Comparison of ENCODE assay signal across 1 cellular context in the genomic region with DNA sequence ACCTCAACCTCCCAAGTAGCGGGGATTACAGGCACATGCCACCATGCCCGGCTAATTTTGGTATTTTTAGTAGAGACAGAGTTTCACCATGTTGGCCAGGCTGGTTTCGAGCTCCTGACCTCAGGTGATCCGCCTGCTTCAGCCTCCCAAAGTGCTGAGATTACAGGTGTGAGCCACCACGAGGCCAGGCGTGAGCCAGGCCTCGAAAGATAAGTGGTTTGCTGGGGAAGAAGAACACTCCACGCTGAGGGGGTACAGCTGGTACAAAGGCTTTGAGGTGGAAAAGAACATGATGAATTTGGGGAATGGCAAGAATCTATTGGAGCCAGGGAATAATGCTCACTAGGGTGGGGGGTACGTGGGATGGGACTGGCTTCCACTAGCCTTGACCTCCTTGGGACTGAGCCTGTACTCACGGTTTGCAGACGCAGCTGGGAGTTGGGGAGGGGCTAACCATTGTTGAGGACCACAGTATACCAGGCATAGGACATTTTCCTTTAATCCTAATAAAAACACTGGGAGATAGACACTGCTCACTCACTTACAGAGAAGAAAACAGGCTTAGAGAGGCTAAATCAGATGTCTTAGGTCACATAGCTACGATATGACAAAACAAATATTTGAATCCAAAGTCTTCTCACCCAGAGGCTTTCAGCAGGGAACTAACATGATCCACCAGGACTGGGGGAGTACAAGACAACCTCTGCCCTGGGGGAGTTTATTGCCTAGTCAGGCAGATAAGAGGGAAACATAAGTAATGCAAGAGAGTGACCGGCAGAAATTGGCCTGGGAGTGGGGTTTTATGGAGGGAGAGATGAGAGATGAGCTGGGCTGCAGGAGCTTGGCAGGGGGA.
A peak's percentile ranks its signal among the peaks of the same experiment; 100 is the strongest.
TF ChIP-seq lines count a peak whose summit lies in the region.

No MANE protein-coding gene starts in this region.

TF ChIP-seq in HepG2, 621 proteins besides CTCF, POLR2A, EP300 and RAD21 (continued from another document and continues in another):
- TF ChIP-seq, protein P1, sequence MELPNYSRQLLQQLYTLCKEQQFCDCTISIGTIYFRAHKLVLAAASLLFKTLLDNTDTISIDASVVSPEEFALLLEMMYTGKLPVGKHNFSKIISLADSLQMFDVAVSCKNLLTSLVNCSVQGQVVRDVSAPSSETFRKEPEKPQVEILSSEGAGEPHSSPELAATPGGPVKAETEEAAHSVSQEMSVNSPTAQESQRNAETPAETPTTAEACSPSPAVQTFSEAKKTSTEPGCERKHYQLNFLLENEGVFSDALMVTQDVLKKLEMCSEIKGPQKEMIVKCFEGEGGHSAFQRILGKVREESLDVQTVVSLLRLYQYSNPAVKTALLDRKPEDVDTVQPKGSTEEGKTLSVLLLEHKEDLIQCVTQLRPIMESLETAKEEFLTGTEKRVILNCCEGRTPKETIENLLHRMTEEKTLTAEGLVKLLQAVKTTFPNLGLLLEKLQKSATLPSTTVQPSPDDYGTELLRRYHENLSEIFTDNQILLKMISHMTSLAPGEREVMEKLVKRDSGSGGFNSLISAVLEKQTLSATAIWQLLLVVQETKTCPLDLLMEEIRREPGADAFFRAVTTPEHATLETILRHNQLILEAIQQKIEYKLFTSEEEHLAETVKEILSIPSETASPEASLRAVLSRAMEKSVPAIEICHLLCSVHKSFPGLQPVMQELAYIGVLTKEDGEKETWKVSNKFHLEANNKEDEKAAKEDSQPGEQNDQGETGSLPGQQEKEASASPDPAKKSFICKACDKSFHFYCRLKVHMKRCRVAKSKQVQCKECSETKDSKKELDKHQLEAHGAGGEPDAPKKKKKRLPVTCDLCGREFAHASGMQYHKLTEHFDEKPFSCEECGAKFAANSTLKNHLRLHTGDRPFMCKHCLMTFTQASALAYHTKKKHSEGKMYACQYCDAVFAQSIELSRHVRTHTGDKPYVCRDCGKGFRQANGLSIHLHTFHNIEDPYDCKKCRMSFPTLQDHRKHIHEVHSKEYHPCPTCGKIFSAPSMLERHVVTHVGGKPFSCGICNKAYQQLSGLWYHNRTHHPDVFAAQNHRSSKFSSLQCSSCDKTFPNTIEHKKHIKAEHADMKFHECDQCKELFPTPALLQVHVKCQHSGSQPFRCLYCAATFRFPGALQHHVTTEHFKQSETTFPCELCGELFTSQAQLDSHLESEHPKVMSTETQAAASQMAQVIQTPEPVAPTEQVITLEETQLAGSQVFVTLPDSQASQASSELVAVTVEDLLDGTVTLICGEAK (IDR thresholded peaks at IDR 0.05) = no peak
- TF ChIP-seq, protein P1 (CRISPR knock-in tag; IDR thresholded peaks at IDR 0.05) = peak; percentile 59; the same call in 1 of the 2 replicates
- TF ChIP-seq CCDC6 (CRISPR knock-in tag; IDR thresholded peaks at IDR 0.05) (no peak), KLF11 (CRISPR knock-in tag; IDR thresholded peaks at IDR 0.05) (no peak), NR2F1 (CRISPR knock-in tag; IDR thresholded peaks at IDR 0.05) (peak; percentile 70 to 84; a peak in 3 of 4 replicates), SMAD3 (CRISPR knock-in tag; IDR thresholded peaks at IDR 0.05) (no peak), ESRRA (CRISPR knock-in tag; IDR thresholded peaks at IDR 0.05; ENCODE audit: low read depth) (no peak), ZSCAN20 (CRISPR knock-in tag; IDR thresholded peaks at IDR 0.05; ENCODE audit: borderline replicate concordance) (no peak), AGO2 (optimal IDR thresholded peaks at IDR 0.05; ENCODE audit: low read depth, low read length) (no peak), ZNF672 (CRISPR knock-in tag; IDR thresholded peaks at IDR 0.05) (no peak), CBX5 (CRISPR knock-in tag; IDR thresholded peaks at IDR 0.05; ENCODE audit: borderline replicate concordance) (peak; percentile 29; the same call in 1 of the 2 replicates), AGO1 (IDR thresholded peaks at IDR 0.05; ENCODE audit: low read depth, low read length, poor library complexity, severe bottlenecking) (no peak), PCBP1 (IDR thresholded peaks at IDR 0.05; ENCODE audit: borderline replicate concordance, low read depth, low read length) (no peak), TSC22D2 (CRISPR knock-in tag; IDR thresholded peaks at IDR 0.05; ENCODE audit: borderline replicate concordance) (no peak), GATAD1 (CRISPR knock-in tag; IDR thresholded peaks at IDR 0.05) (no peak; the same call in 1 of the 2 replicates), TBX2 (CRISPR knock-in tag; IDR thresholded peaks at IDR 0.05; ENCODE audit: borderline replicate concordance) (peak; percentile 83), KLF16 (CRISPR knock-in tag; IDR thresholded peaks at IDR 0.05) (no peak), ZFP1 (CRISPR knock-in tag; IDR thresholded peaks at IDR 0.05) (no peak), ZFP90 (CRISPR knock-in tag; IDR thresholded peaks at IDR 0.05; ENCODE audit: borderline replicate concordance) (no peak), ZNF496 (CRISPR knock-in tag; IDR thresholded peaks at IDR 0.05; ENCODE audit: insufficient replicate concordance) (no peak), ZNF546 (CRISPR knock-in tag; conservative IDR thresholded peaks at IDR 0.05) (0 out of 2 replicates have a peak, but pooled peaks have one; percentile 31), ARNTL (CRISPR knock-in tag; IDR thresholded peaks at IDR 0.05) (no peak), RBAK (CRISPR knock-in tag; IDR thresholded peaks at IDR 0.05) (no peak), HNRNPK (IDR thresholded peaks at IDR 0.05; ENCODE audit: low read depth, low read length, poor library complexity, severe bottlenecking) (no peak), ZNF556 (CRISPR knock-in tag; IDR thresholded peaks at IDR 0.05; ENCODE audit: borderline replicate concordance) (no peak), SKI (IDR thresholded peaks at IDR 0.05; ENCODE audit: partially characterized antibody) (no peak), JARID2 (CRISPR knock-in tag; IDR thresholded peaks at IDR 0.05; ENCODE audit: insufficient replicate concordance) (no peak), MLLT10 (CRISPR knock-in tag; IDR thresholded peaks at IDR 0.05) (no peak)
- TF ChIP-seq, protein P2, sequence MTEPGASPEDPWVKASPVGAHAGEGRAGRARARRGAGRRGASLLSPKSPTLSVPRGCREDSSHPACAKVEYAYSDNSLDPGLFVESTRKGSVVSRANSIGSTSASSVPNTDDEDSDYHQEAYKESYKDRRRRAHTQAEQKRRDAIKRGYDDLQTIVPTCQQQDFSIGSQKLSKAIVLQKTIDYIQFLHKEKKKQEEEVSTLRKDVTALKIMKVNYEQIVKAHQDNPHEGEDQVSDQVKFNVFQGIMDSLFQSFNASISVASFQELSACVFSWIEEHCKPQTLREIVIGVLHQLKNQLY (CRISPR knock-in tag; IDR thresholded peaks at IDR 0.05) = peak; percentile 55; the same call in 1 of the 2 replicates
- TF ChIP-seq, protein P3, sequence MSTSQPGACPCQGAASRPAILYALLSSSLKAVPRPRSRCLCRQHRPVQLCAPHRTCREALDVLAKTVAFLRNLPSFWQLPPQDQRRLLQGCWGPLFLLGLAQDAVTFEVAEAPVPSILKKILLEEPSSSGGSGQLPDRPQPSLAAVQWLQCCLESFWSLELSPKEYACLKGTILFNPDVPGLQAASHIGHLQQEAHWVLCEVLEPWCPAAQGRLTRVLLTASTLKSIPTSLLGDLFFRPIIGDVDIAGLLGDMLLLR (CRISPR knock-in tag; IDR thresholded peaks at IDR 0.05) = no peak
- TF ChIP-seq, protein P4, sequence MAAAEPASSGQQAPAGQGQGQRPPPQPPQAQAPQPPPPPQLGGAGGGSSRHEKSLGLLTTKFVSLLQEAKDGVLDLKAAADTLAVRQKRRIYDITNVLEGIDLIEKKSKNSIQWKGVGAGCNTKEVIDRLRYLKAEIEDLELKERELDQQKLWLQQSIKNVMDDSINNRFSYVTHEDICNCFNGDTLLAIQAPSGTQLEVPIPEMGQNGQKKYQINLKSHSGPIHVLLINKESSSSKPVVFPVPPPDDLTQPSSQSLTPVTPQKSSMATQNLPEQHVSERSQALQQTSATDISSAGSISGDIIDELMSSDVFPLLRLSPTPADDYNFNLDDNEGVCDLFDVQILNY (CRISPR knock-in tag; conservative IDR thresholded peaks at IDR 0.05) = no peak
- TF ChIP-seq, protein P5, sequence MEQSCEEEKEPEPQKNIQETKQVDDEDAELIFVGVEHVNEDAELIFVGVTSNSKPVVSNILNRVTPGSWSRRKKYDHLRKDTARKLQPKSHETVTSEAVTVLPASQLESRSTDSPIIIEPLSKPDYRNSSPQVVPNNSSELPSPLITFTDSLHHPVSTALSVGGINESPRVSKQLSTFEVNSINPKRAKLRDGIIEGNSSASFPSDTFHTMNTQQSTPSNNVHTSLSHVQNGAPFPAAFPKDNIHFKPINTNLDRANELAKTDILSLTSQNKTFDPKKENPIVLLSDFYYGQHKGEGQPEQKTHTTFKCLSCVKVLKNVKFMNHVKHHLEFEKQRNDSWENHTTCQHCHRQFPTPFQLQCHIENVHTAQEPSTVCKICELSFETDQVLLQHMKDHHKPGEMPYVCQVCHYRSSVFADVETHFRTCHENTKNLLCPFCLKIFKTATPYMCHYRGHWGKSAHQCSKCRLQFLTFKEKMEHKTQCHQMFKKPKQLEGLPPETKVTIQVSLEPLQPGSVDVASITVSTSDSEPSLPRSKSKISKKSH (CRISPR knock-in tag; IDR thresholded peaks at IDR 0.05; ENCODE audit: borderline replicate concordance) = no peak
- TF ChIP-seq, protein P6, sequence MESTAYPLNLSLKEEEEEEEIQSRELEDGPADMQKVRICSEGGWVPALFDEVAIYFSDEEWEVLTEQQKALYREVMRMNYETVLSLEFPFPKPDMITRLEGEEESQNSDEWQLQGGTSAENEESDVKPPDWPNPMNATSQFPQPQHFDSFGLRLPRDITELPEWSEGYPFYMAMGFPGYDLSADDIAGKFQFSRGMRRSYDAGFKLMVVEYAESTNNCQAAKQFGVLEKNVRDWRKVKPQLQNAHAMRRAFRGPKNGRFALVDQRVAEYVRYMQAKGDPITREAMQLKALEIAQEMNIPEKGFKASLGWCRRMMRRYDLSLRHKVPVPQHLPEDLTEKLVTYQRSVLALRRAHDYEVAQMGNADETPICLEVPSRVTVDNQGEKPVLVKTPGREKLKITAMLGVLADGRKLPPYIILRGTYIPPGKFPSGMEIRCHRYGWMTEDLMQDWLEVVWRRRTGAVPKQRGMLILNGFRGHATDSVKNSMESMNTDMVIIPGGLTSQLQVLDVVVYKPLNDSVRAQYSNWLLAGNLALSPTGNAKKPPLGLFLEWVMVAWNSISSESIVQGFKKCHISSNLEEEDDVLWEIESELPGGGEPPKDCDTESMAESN (CRISPR knock-in tag; conservative IDR thresholded peaks at IDR 0.05) = no peak
- TF ChIP-seq, protein P7, sequence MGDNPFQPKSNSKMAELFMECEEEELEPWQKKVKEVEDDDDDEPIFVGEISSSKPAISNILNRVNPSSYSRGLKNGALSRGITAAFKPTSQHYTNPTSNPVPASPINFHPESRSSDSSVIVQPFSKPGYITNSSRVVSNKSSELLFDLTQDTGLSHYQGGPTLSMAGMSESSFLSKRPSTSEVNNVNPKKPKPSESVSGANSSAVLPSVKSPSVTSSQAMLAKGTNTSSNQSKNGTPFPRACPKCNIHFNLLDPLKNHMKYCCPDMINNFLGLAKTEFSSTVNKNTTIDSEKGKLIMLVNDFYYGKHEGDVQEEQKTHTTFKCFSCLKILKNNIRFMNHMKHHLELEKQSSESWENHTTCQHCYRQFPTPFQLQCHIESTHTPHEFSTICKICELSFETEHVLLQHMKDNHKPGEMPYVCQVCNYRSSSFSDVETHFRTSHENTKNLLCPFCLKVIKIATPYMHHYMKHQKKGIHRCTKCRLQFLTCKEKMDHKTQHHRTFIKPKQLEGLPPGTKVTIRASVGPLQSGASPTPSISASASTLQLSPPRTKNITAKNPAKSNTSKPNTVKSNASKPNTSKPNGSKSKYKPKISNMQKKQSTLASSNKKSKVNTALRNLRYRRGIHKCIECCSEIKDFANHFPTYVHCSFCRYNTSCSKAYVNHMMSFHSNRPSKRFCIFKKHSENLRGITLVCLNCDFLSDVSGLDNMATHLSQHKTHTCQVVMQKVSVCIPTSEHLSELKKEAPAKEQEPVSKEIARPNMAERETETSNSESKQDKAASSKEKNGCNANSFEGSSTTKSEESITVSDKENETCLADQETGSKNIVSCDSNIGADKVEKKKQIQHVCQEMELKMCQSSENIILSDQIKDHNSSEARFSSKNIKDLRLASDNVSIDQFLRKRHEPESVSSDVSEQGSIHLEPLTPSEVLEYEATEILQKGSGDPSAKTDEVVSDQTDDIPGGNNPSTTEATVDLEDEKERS (CRISPR knock-in tag; IDR thresholded peaks at IDR 0.05) = no peak
- TF ChIP-seq, protein P8, sequence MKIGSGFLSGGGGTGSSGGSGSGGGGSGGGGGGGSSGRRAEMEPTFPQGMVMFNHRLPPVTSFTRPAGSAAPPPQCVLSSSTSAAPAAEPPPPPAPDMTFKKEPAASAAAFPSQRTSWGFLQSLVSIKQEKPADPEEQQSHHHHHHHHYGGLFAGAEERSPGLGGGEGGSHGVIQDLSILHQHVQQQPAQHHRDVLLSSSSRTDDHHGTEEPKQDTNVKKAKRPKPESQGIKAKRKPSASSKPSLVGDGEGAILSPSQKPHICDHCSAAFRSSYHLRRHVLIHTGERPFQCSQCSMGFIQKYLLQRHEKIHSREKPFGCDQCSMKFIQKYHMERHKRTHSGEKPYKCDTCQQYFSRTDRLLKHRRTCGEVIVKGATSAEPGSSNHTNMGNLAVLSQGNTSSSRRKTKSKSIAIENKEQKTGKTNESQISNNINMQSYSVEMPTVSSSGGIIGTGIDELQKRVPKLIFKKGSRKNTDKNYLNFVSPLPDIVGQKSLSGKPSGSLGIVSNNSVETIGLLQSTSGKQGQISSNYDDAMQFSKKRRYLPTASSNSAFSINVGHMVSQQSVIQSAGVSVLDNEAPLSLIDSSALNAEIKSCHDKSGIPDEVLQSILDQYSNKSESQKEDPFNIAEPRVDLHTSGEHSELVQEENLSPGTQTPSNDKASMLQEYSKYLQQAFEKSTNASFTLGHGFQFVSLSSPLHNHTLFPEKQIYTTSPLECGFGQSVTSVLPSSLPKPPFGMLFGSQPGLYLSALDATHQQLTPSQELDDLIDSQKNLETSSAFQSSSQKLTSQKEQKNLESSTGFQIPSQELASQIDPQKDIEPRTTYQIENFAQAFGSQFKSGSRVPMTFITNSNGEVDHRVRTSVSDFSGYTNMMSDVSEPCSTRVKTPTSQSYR (CRISPR knock-in tag; IDR thresholded peaks at IDR 0.05; ENCODE audit: borderline replicate concordance) = peak; percentile 57; the same call in 1 of the 2 replicates
